Comparison of ENCODE assay signal across 8 cellular contexts in genomic region chr1:160097196-160097910, GRCh38. TPM values are rescaled to one million over a fixed set of nuclear protein-coding genes. Genes with fewer than 3 reads are reported as not detected.
A peak's percentile ranks its signal among the peaks of the same experiment; 100 is the strongest.
DNase-seq lines count a peak whose midpoint lies in the region; ATAC-seq and TF ChIP-seq lines count a peak whose summit lies in the region.

No MANE protein-coding gene starts in this region.

- peak overlapping the region; percentile 81 for H3K4me3 Mint-ChIP-seq in dendritic cell treated with granulocyte-macrophage colony-stimulating factor and Interleukin-4, amounts not matched to agents 40 ng/mL and 50 ng/mL, for 4 days
- peak overlapping the region; percentile 88 for H3K4me3 Mint-ChIP-seq in neural crest cell

- peak overlapping the region; percentile 91 for H3K4me2 ChIP-seq in OCI-LY1 (ENCODE audit: low read length)

- H3K36me3 Mint-ChIP-seq in dendritic cell treated with granulocyte-macrophage colony-stimulating factor and Interleukin-4, amounts not matched to agents 40 ng/mL and 50 ng/mL, for 4 days (ENCODE audit: low read depth) = peaks cover 34% of the 10 kb centered on the region
- no peaks in the 10 kb centered on the region for H3K36me3 Mint-ChIP-seq in neural crest cell (ENCODE audit: low read depth)

- H3K4me3 ChIP-seq in BJ (ENCODE audit: low read depth, low read length) (peak overlapping the region; percentile 65), OCI-LY1 (ENCODE audit: low read depth, low read length, poor library complexity, severe bottlenecking) (peak overlapping the region; percentile 80)

- H3F3A ChIP-seq in OCI-LY1 (ENCODE audit: insufficient read depth, low read length) = no peaks in the 10 kb centered on the region

- no peaks in the 10 kb centered on the region for H3K9me3 Mint-ChIP-seq in dendritic cell treated with granulocyte-macrophage colony-stimulating factor and Interleukin-4, amounts not matched to agents 40 ng/mL and 50 ng/mL, for 4 days
- no peaks in the 10 kb centered on the region for H3K9me3 Mint-ChIP-seq in neural crest cell

- intact Hi-C loops in dendritic cell treated with granulocyte-macrophage colony-stimulating factor and Interleukin-4, amounts not matched to agents 40 ng/mL and 50 ng/mL, for 4 days (cut with micrococcal nuclease) = no loop called here

- no peak for ATAC-seq in HG03175 (IDR thresholded peaks at IDR 0.05; ENCODE audit: unreplicated experiment)

- no peaks in the 10 kb centered on the region for H3K36me3 ChIP-seq in BJ (ENCODE audit: control insufficient read depth, insufficient read depth, low read length)
- peaks cover 2% of the 10 kb centered on the region; the same call in 1 of the 2 replicates for H3K36me3 ChIP-seq in OCI-LY1 (ENCODE audit: insufficient read depth, low read length)

- H3K27me3 ChIP-seq in BJ (ENCODE audit: control insufficient read depth, insufficient read depth, low read length) (no peaks in the 10 kb centered on the region), OCI-LY1 (ENCODE audit: insufficient read depth, low read length) (no peaks in the 10 kb centered on the region)

- no peak for DNase-seq in BJ (ENCODE audit: low read depth)
- no peak for DNase-seq in neural crest cell (ENCODE audit: low read depth, low spot score)
- DNase-seq in ACHN = no peak
- DNase-seq in HUDEP-2 (lab: John Stamatoyannopoulos, UW; ENCODE audit: unreplicated experiment in 76 of 76) = no peak
- DNase-seq in HuH-7 (ENCODE audit: low spot score) = no peak

- H3K27ac ChIP-seq in OCI-LY1 (ENCODE audit: low read depth, low read length, poor library complexity, severe bottlenecking) = peak overlapping the region; percentile 12

- peak overlapping the region; percentile 80 for H3K27ac Mint-ChIP-seq in dendritic cell treated with granulocyte-macrophage colony-stimulating factor and Interleukin-4, amounts not matched to agents 40 ng/mL and 50 ng/mL, for 4 days
- H3K27ac Mint-ChIP-seq in neural crest cell (ENCODE audit: unreplicated experiment) = no peak overlapping the region

- no peaks in the 10 kb centered on the region for H3K79me2 ChIP-seq in OCI-LY1 (ENCODE audit: insufficient read depth, low read length)

- H4K20me1 ChIP-seq in OCI-LY1 (ENCODE audit: insufficient read depth, low read length) = no peaks in the 10 kb centered on the region

- no peaks in the 10 kb centered on the region for H3K27me3 Mint-ChIP-seq in dendritic cell treated with granulocyte-macrophage colony-stimulating factor and Interleukin-4, amounts not matched to agents 40 ng/mL and 50 ng/mL, for 4 days
- no peaks in the 10 kb centered on the region for H3K27me3 Mint-ChIP-seq in neural crest cell (ENCODE audit: low read depth)

- POLR2A ChIA-PET in BJ (lab: Charles Lee) = interaction anchor here (0.6 kb wide), 1 partner anchor 16 kb away, joined by 7 read pairs; the partner anchor contains the start of gene KCNJ9

- H3K4me1 Mint-ChIP-seq in dendritic cell treated with granulocyte-macrophage colony-stimulating factor and Interleukin-4, amounts not matched to agents 40 ng/mL and 50 ng/mL, for 4 days (ENCODE audit: low read depth) = peaks cover 53% of the 10 kb centered on the region
- peaks cover 51% of the 10 kb centered on the region for H3K4me1 Mint-ChIP-seq in neural crest cell

- CTCF ChIA-PET in BJ (lab: Yijun Ruan, JAX) = interaction anchor here (0.9 to 4.3 kb wide), 9 partner anchors 10 to 155 kb away, joined by 3 to 46 read pairs (median 8); no protein-coding TSS in a partner anchor

- no peaks in the 10 kb centered on the region for H3K9me3 ChIP-seq in OCI-LY1 (ENCODE audit: low read length)

- H3K9me2 ChIP-seq in OCI-LY1 (ENCODE audit: low read depth, low read length) = no peaks in the 10 kb centered on the region

- H3K9ac ChIP-seq in OCI-LY1 (ENCODE audit: low read length) = peak overlapping the region; percentile 82

- H2AFZ ChIP-seq in OCI-LY1 (ENCODE audit: low read length) = no peak overlapping the region

- no peak for TF ChIP-seq CTCF in BJ (IDR thresholded peaks at IDR 0.05; ENCODE audit: insufficient read depth, low read depth, low read length)
- no peak for TF ChIP-seq CTCF in OCI-LY1 (IDR thresholded peaks at IDR 0.05; ENCODE audit: low read length)
- no peak for TF ChIP-seq CTCF in neural crest cell (conservative IDR thresholded peaks at IDR 0.05)

- peaks cover 32% of the 10 kb centered on the region for H3K4me1 ChIP-seq in OCI-LY1 (ENCODE audit: insufficient read depth, low read length, severe bottlenecking)

- in situ Hi-C loops in ACHN (cut with HindIII; ENCODE audit: low pct_ligation_motif_present, low pct_unique_long_range_greater_than_20kb, low sequenced_read_pairs) = no loop called here

RNA-seq across cellular contexts. Expression of gene IGSF8, which starts 1.1 kb away (rescaled TPM):
- 17.4 and 29.7 TPM in 2 replicates for polyA plus RNA-seq in BJ (2011; rRNA removed)
- 9.3 and 11.9 TPM in 2 replicates for polyA minus RNA-seq in BJ (2011; rRNA and poly(A)+ RNA removed)
- total RNA-seq in neural crest cell = 27.5 and 28.4 TPM in 2 replicates

RNA-seq across cellular contexts. Expression of gene KCNJ9, which starts 16.0 kb away (rescaled TPM):
- not detected in 2 replicates for polyA plus RNA-seq in BJ (2011; rRNA removed)
- polyA minus RNA-seq in BJ (2011; rRNA and poly(A)+ RNA removed) = not detected in 2 replicates
- 0.11 and 0.19 TPM in 2 replicates for total RNA-seq in neural crest cell

RNA-seq across cellular contexts. Expression of gene ATP1A2, which starts 18.2 kb away (rescaled TPM):
- polyA plus RNA-seq in BJ (2011; rRNA removed) = 0.49 and 1.1 TPM in 2 replicates
- 0.26 and 0.47 TPM in 2 replicates for polyA minus RNA-seq in BJ (2011; rRNA and poly(A)+ RNA removed)
- total RNA-seq in neural crest cell = 93.6 and 101 TPM in 2 replicates

RNA-seq across cellular contexts. Expression of gene KCNJ10, which starts 27.4 kb away (rescaled TPM):
- polyA plus RNA-seq in BJ (2011; rRNA removed) = not detected in 2 replicates
- not detected in 2 replicates for polyA minus RNA-seq in BJ (2011; rRNA and poly(A)+ RNA removed)
- total RNA-seq in neural crest cell = 0.47 and 0.73 TPM in 2 replicates

RNA-seq across cellular contexts. Expression of gene ATP1A4, which starts 54.0 kb away (rescaled TPM):
- polyA plus RNA-seq in BJ (2011; rRNA removed) = not detected in 2 replicates
- polyA minus RNA-seq in BJ (2011; rRNA and poly(A)+ RNA removed) = not detected in 2 replicates
- 0.20 and 0.35 TPM in 2 replicates for total RNA-seq in neural crest cell
